In genomic region chr20:62814709-62815065, GRCh38 we compare ENCODE assay signal across 1 cellular context.
TF ChIP-seq lines count a peak whose summit lies in the region.

No MANE protein-coding gene starts in this region.

TF ChIP-seq in HepG2, 621 proteins besides CTCF, POLR2A, EP300 and RAD21 (continued from another document):
- no peak for TF ChIP-seq NR1H2 (CRISPR knock-in tag; IDR thresholded peaks at IDR 0.05; ENCODE audit: borderline replicate concordance, low read depth)
- no peak for TF ChIP-seq TARDBP (CRISPR knock-in tag; IDR thresholded peaks at IDR 0.05)
- no peak for TF ChIP-seq MXI1 (IDR thresholded peaks at IDR 0.05; ENCODE audit: borderline replicate concordance, low read depth, low read length)
- no peak for TF ChIP-seq HES4 (CRISPR knock-in tag; IDR thresholded peaks at IDR 0.05; ENCODE audit: borderline replicate concordance)
- TF ChIP-seq ZBTB39 (CRISPR knock-in tag; IDR thresholded peaks at IDR 0.05) = no peak
- no peak for TF ChIP-seq TFAP4 (IDR thresholded peaks at IDR 0.05; ENCODE audit: borderline replicate concordance, low read depth)
- no peak for TF ChIP-seq NFRKB (IDR thresholded peaks at IDR 0.05)
- TF ChIP-seq PAF1 (CRISPR knock-in tag; IDR thresholded peaks at IDR 0.05) = peak; percentile 84
- TF ChIP-seq ATF6 (CRISPR knock-in tag; conservative IDR thresholded peaks at IDR 0.05) = no peak
- no peak for TF ChIP-seq ZNF619 (CRISPR knock-in tag; IDR thresholded peaks at IDR 0.05)
- 0 out of 2 replicates have a peak, but pooled peaks have one; percentile 4 for TF ChIP-seq ZNF512 (CRISPR knock-in tag; IDR thresholded peaks at IDR 0.05)
- TF ChIP-seq ZNF687 (CRISPR knock-in tag; IDR thresholded peaks at IDR 0.05) = no peak
- TF ChIP-seq SSRP1 (CRISPR knock-in tag; IDR thresholded peaks at IDR 0.05) = peak; percentile 21; the same call in 1 of the 2 replicates
- peak; percentile 17 for TF ChIP-seq CBX1 (IDR thresholded peaks at IDR 0.05; ENCODE audit: low read depth)
- TF ChIP-seq JDP2 (CRISPR knock-in tag; IDR thresholded peaks at IDR 0.05; ENCODE audit: borderline replicate concordance) = no peak
- 0 out of 2 replicates have a peak, but pooled peaks have one; percentile 7 for TF ChIP-seq CSRNP1 (CRISPR knock-in tag; IDR thresholded peaks at IDR 0.05)
- TF ChIP-seq ZXDC (CRISPR knock-in tag; IDR thresholded peaks at IDR 0.05) = 0 out of 2 replicates have a peak, but pooled peaks have one; percentile 25
- TF ChIP-seq ZNF768 (CRISPR knock-in tag; IDR thresholded peaks at IDR 0.05) = peak; percentile 35; the same call in 1 of the 2 replicates
- no peak for TF ChIP-seq ZNF343 (CRISPR knock-in tag; IDR thresholded peaks at IDR 0.05)
- TF ChIP-seq JUN (CRISPR knock-in tag; IDR thresholded peaks at IDR 0.05) = no peak
- TF ChIP-seq NCOA5 (CRISPR knock-in tag; IDR thresholded peaks at IDR 0.05) = no peak
- 0 out of 2 replicates have a peak, but pooled peaks have one; percentile 8 for TF ChIP-seq FOXK1 (CRISPR knock-in tag; IDR thresholded peaks at IDR 0.05; ENCODE audit: borderline replicate concordance, low read depth)
- TF ChIP-seq ZBTB42 (CRISPR knock-in tag; IDR thresholded peaks at IDR 0.05) = no peak
- TF ChIP-seq ZNF780A (CRISPR knock-in tag; IDR thresholded peaks at IDR 0.05) = no peak
- no peak for TF ChIP-seq ZNF713 (CRISPR knock-in tag; IDR thresholded peaks at IDR 0.05)
- TF ChIP-seq ZNF335 (CRISPR knock-in tag; IDR thresholded peaks at IDR 0.05) = no peak
- TF ChIP-seq TAF15 (IDR thresholded peaks at IDR 0.05; ENCODE audit: low read depth, low read length, poor library complexity, severe bottlenecking) = no peak
- TF ChIP-seq POLR2AphosphoS5 (IDR thresholded peaks at IDR 0.05; ENCODE audit: low read depth, low read length) = no peak
- TF ChIP-seq EED (CRISPR knock-in tag; IDR thresholded peaks at IDR 0.05) = peak; percentile 71
- 0 out of 2 replicates have a peak, but pooled peaks have one; percentile 38 for TF ChIP-seq ZNF776 (CRISPR knock-in tag; IDR thresholded peaks at IDR 0.05)
- TF ChIP-seq NRL (CRISPR knock-in tag; IDR thresholded peaks at IDR 0.05; ENCODE audit: borderline replicate concordance) = no peak
- no peak for TF ChIP-seq ZFX (CRISPR knock-in tag; IDR thresholded peaks at IDR 0.05; ENCODE audit: low read depth)
- TF ChIP-seq ZNF431 (CRISPR knock-in tag; IDR thresholded peaks at IDR 0.05; ENCODE audit: borderline replicate concordance, low read depth) = no peak
- 0 out of 2 replicates have a peak, but pooled peaks have one; percentile 6 for TF ChIP-seq ZBTB33 (CRISPR knock-in tag; IDR thresholded peaks at IDR 0.05)
- no peak for TF ChIP-seq ZSCAN29 (CRISPR knock-in tag; conservative IDR thresholded peaks at IDR 0.05)
- peak; percentile 91 for TF ChIP-seq AGO2 (optimal IDR thresholded peaks at IDR 0.05; ENCODE audit: low read depth, low read length)
- TF ChIP-seq ZNF546 (CRISPR knock-in tag; conservative IDR thresholded peaks at IDR 0.05) = peak; percentile 83
TF ChIP-seq in HepG2: peak in this region for 28.
